ENCODE assay signal across 11 cellular contexts in genomic region chr22:36405221-36405631, GRCh38. TPM values are rescaled to one million over a fixed set of nuclear protein-coding genes. Genes with fewer than 3 reads are reported as not detected.
DNase-seq lines count a peak whose midpoint lies in the region; ATAC-seq, FAIRE-seq and TF ChIP-seq lines count a peak whose summit lies in the region.
"Had no signal": no experiment of that assay in that cellular context is flagged by ENCODE, and none has a peak within 500 bp of the region (broad histone marks: within the 10 kb centered on the region; RNA-seq: fewer than 3 reads in every experiment).

No MANE protein-coding gene starts in this region.

- in situ Hi-C loops in GM12878 (cut with MboI) (no loop called here), transverse colon (cut with MboI; ENCODE audit: low pct_ligation_motif_present in 1 of 4, low pct_unique_long_range_greater_than_20kb in 1 of 4, low sequenced_read_pairs in 3 of 4) (no loop called here)

- H3K4me1 Mint-ChIP-seq in activated naive CD4-positive, alpha-beta T cell treated with anti-CD3 and anti-CD28 coated beads, Interleukin-2, amount 50 U/mL, for 24 hours = peaks cover 48% of the 10 kb centered on the region

- TF ChIP-seq POLR2A in Peyer's patch (IDR thresholded peaks at IDR 0.05) (no peak), GM12878 (IDR thresholded peaks at IDR 0.05; ENCODE audit: low read depth, low read length) (no peak), transverse colon (IDR thresholded peaks at IDR 0.05) (no peak)

- H3K79me2 ChIP-seq in GM12878 (ENCODE audit: control insufficient read depth, insufficient read depth, low read length) = no peaks in the 10 kb centered on the region

- peak; percentile 57 for ATAC-seq in GM12878
- ATAC-seq in HG02588 (IDR thresholded peaks at IDR 0.05; ENCODE audit: unreplicated experiment) = no peak
- no peak for ATAC-seq in sciatic nerve
- ATAC-seq: foreskin keratinocyte had no signal

- SMC1A ChIA-PET in GM12878 (lab: Charles Lee; ENCODE audit: uncharacterized antibody, unreplicated experiment) = interaction anchor here (0.5 to 1.4 kb wide), 2 partner anchors 25 to 57 kb away, joined by 3 read pairs; no protein-coding TSS in a partner anchor

- H3K9me3 ChIP-seq in Peyer's patch = no peaks in the 10 kb centered on the region
- no peaks in the 10 kb centered on the region for H3K9me3 ChIP-seq in GM12878 (replicated peaks; ENCODE audit: control insufficient read depth, insufficient read depth, low read length)
- H3K9me3 ChIP-seq in transverse colon = no peaks in the 10 kb centered on the region

- DNase-seq in activated naive CD4-positive, alpha-beta T cell (lab: John Stamatoyannopoulos, UW) = no peak
- DNase-seq in Peyer's patch (peak in 1 of 3 donors; percentile 40), GM12878 (ENCODE audit: low read depth, low spot score) (no peak), transverse colon (no peak), NCI-H1436 (lab: John Stamatoyannopoulos, UW) (no peak), sciatic nerve (ENCODE audit: low spot score) (no peak)
- DNase-seq: cortex of kidney, foreskin keratinocyte had no signal

- RAD21 ChIA-PET in GM12878 (lab: Charles Lee; ENCODE audit: unreplicated experiment) = no interaction called here

- no peak for FAIRE-seq in GM12878 (lab: Jason Lieb, UNC)
- FAIRE-seq: islet of Langerhans had no signal

- H4K20me1 ChIP-seq in GM12878 (ENCODE audit: control insufficient read depth, insufficient read depth) = no peaks in the 10 kb centered on the region

- intact Hi-C loops in GM12878 (cut with micrococcal nuclease; ENCODE audit: unreplicated experiment) = no loop called here
- intact Hi-C loops in transverse colon (cut with DNase I; ENCODE audit: low total_unique reads) = no loop called here
- intact Hi-C loops in sciatic nerve (cut with DNase I) = no loop called here

- TF ChIP-seq EP300 in GM12878 (IDR thresholded peaks at IDR 0.05; ENCODE audit: borderline replicate concordance in 1 of 2, control insufficient read depth in 1 of 2, low read depth in 2 of 2, low read length in 2 of 2) (no peak), transverse colon (IDR thresholded peaks at IDR 0.05; ENCODE audit: low read depth) (no peak)

- no peaks in the 10 kb centered on the region for H3K36me3 Mint-ChIP-seq in activated naive CD4-positive, alpha-beta T cell treated with anti-CD3 and anti-CD28 coated beads, Interleukin-2, amount 50 U/mL, for 24 hours

- H3K9me3 Mint-ChIP-seq in activated naive CD4-positive, alpha-beta T cell treated with anti-CD3 and anti-CD28 coated beads, Interleukin-2, amount 50 U/mL, for 24 hours = no peaks in the 10 kb centered on the region

- no peaks in the 10 kb centered on the region for H3K36me3 ChIP-seq in Peyer's patch
- H3K36me3 ChIP-seq in GM12878 (ENCODE audit: control insufficient read depth in 2 of 2, insufficient read depth in 2 of 2, low read length in 1 of 2) = no peaks in the 10 kb centered on the region
- H3K36me3 ChIP-seq in transverse colon = no peaks in the 10 kb centered on the region

- WGBS in GM12878 (ENCODE audit: insufficient coverage, insufficient replicate concordance, low lambda C conversion rate, missing lambda C conversion rate) = 33% methylated on average over 6 of the region's 6 CpGs
- 44 to 69% methylated on average over 4 to 6 of the region's 6 CpGs for WGBS in transverse colon (ENCODE audit: low coverage in 1 of 2), 2 donors

- CTCF ChIA-PET in GM12878 (lab: Yijun Ruan, JAX) = interaction anchor here (1.0 to 1.5 kb wide), 3 partner anchors 31 to 81 kb away, joined by 4 to 5 read pairs (median 4); no protein-coding TSS in a partner anchor

- H3K4me3 ChIP-seq in Peyer's patch = no peak overlapping the region
- H3K4me3 ChIP-seq in GM12878 = no peak overlapping the region
- H3K4me3 ChIP-seq in transverse colon = no peak overlapping the region

- POLR2A ChIA-PET in GM12878 (lab: Charles Lee) = interaction anchor here (0.6 kb wide), 1 partner anchor 25 kb away, joined by 3 read pairs; no protein-coding TSS in a partner anchor

- peak overlapping the region; percentile 86 for H3K27ac Mint-ChIP-seq in activated naive CD4-positive, alpha-beta T cell treated with anti-CD3 and anti-CD28 coated beads, Interleukin-2, amount 50 U/mL, for 24 hours

- TF ChIP-seq CTCF in Peyer's patch (IDR thresholded peaks at IDR 0.05) (no peak), GM12878 (IDR thresholded peaks at IDR 0.05 in 2 of 3, conservative IDR thresholded peaks at IDR 0.05 in 1 of 3; ENCODE audit: control insufficient read depth in 2 of 3, extremely low read depth in 1 of 3, insufficient read depth in 1 of 3, low read depth in 3 of 3, low read length in 3 of 3) (no peak), transverse colon (IDR thresholded peaks at IDR 0.05) (no peak)

- no peak overlapping the region; the same call in 1 of the 2 replicates for H3K9ac ChIP-seq in GM12878 (ENCODE audit: control insufficient read depth, insufficient read depth, low read length)

- H3K27me3 ChIP-seq in Peyer's patch (no peaks in the 10 kb centered on the region), GM12878 (replicated peaks in 1 of 2; ENCODE audit: control insufficient read depth in 2 of 2, insufficient read depth in 2 of 2, low read length in 1 of 2) (no peaks in the 10 kb centered on the region), transverse colon (no peaks in the 10 kb centered on the region)
- H3K27me3 ChIP-seq: foreskin keratinocyte had no signal

- H3K4me2 ChIP-seq in GM12878 (ENCODE audit: control insufficient read depth, insufficient read depth) = peak overlapping the region; percentile 35

- no peak for TF ChIP-seq RAD21 in GM12878 (IDR thresholded peaks at IDR 0.05; ENCODE audit: insufficient read depth, low read depth, low read length)

- peak overlapping the region; percentile 77 for H2AFZ ChIP-seq in GM12878 (ENCODE audit: control insufficient read depth, low read depth, low read length)

- BruUV-seq in GM12878 (replicated peaks; lab: Mats Ljungman, UMichigan) = no TSS peak

- H3K27ac ChIP-seq in Peyer's patch = peak overlapping the region in 3 of 4 donors; percentile 25 to 76 (median 42)
- H3K27ac ChIP-seq in GM12878 (ENCODE audit: control insufficient read depth, insufficient read depth) = no peak overlapping the region
- H3K27ac ChIP-seq in transverse colon = peak overlapping the region; percentile 21 to 51 (median 38)
- H3K27ac ChIP-seq: foreskin keratinocyte had no signal

- H3K4me3 Mint-ChIP-seq in activated naive CD4-positive, alpha-beta T cell treated with anti-CD3 and anti-CD28 coated beads, Interleukin-2, amount 50 U/mL, for 24 hours = peak overlapping the region; percentile 40

- H3K4me1 ChIP-seq in Peyer's patch (peaks cover under 1 to 7% (median 2%) of the 10 kb centered on the region in 4 donors), GM12878 (ENCODE audit: control insufficient read depth, insufficient read depth, low read length) (peaks cover 12% of the 10 kb centered on the region), transverse colon (peaks cover 0 to 26% (median 7%) of the 10 kb centered on the region in 4 donors)
- H3K4me1 ChIP-seq: foreskin keratinocyte had no signal

- no peaks in the 10 kb centered on the region for H3K27me3 Mint-ChIP-seq in activated naive CD4-positive, alpha-beta T cell treated with anti-CD3 and anti-CD28 coated beads, Interleukin-2, amount 50 U/mL, for 24 hours

TF ChIP-seq in GM12878, 131 proteins besides CTCF, POLR2A, EP300 and RAD21 (continues in another document):
- TF ChIP-seq, protein P1, sequence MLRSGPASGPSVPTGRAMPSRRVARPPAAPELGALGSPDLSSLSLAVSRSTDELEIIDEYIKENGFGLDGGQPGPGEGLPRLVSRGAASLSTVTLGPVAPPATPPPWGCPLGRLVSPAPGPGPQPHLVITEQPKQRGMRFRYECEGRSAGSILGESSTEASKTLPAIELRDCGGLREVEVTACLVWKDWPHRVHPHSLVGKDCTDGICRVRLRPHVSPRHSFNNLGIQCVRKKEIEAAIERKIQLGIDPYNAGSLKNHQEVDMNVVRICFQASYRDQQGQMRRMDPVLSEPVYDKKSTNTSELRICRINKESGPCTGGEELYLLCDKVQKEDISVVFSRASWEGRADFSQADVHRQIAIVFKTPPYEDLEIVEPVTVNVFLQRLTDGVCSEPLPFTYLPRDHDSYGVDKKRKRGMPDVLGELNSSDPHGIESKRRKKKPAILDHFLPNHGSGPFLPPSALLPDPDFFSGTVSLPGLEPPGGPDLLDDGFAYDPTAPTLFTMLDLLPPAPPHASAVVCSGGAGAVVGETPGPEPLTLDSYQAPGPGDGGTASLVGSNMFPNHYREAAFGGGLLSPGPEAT (IDR thresholded peaks at IDR 0.05; ENCODE audit: low read depth) = no peak
- TF ChIP-seq IRF4 (IDR thresholded peaks at IDR 0.05; ENCODE audit: low read depth, low read length) (no peak), NR2C1 (IDR thresholded peaks at IDR 0.05) (no peak), HCFC1 (IDR thresholded peaks at IDR 0.05; ENCODE audit: low read length) (no peak), BHLHE40 (IDR thresholded peaks at IDR 0.05; ENCODE audit: borderline replicate concordance in 1 of 2, low read depth in 2 of 2, low read length in 1 of 2) (no peak), ASH2L (IDR thresholded peaks at IDR 0.05; ENCODE audit: borderline replicate concordance, low read depth) (no peak), JUNB (IDR thresholded peaks at IDR 0.05) (no peak), TCF12 (IDR thresholded peaks at IDR 0.05; ENCODE audit: low read depth, low read length) (no peak), RB1 (IDR thresholded peaks at IDR 0.05; ENCODE audit: borderline replicate concordance) (no peak)

RNA-seq across cellular contexts. Expression of gene MYH9, which starts 17.5 kb away (rescaled TPM):
- 100 to 1,000 TPM; 337 to 553 (median 433) TPM for total RNA-seq in Peyer's patch
- 209 and 215 TPM in 2 replicates for total RNA-seq in GM12878 (2013; cell fraction: nucleolus; rRNA removed)
- total RNA-seq in GM12878 (2014; rRNA removed) = 185 and 216 TPM in 2 replicates
- 82.8 and 83.1 TPM in 2 replicates for total RNA-seq in GM12878 (2014; rRNA removed; fragmentation: Illumina TruSeq; extraction: Trizol)
- total RNA-seq in GM12878 (2021) = 497 and 525 TPM in 2 replicates
- 79.9 TPM for polyA plus RNA-seq in GM12878 (2011; ENCODE audit: low read depth)
- 42.4 and 98.6 TPM in 2 replicates for polyA plus RNA-seq in GM12878 (2011; rRNA removed)
- polyA plus RNA-seq in GM12878 (2011; cell fraction: cytosol; rRNA removed) = 51.0 and 59.8 TPM in 2 replicates
- polyA plus RNA-seq in GM12878 (2011; cell fraction: nucleus; rRNA removed) = 91.7 and 127 TPM in 2 replicates
- 154 and 166 TPM in 2 replicates for polyA plus RNA-seq in GM12878 (2012)
- 123 and 125 TPM in 2 replicates for polyA plus RNA-seq in GM12878 (2014; fragmentation: Illumina TruSeq; extraction: Trizol)
- polyA plus RNA-seq in GM12878 (2014; fragmentation: Nextera tagmentation; extraction: Ambion mirVana) = 1 to 10 TPM; 5.1 to 8.1 TPM
- polyA plus RNA-seq in GM12878 (2014; rRNA removed) = 165 and 198 TPM in 2 replicates
- 100 to 1,000 TPM; 228 to 236 TPM for polyA plus RNA-seq in GM12878 (2016; fragmentation: Nextera tagmentation; extraction: Ambion mirVana)
- polyA minus RNA-seq in GM12878 (2011; rRNA and poly(A)+ RNA removed) = 168 and 298 TPM in 2 replicates
- 91.7 and 100 TPM in 2 replicates for polyA minus RNA-seq in GM12878 (2011; cell fraction: cytosol; rRNA and poly(A)+ RNA removed)
- polyA minus RNA-seq in GM12878 (2011; cell fraction: nucleus; rRNA and poly(A)+ RNA removed) = 54.6 and 83.0 TPM in 2 replicates
- 100 to 1,000 TPM; 385 to 511 (median 460) TPM for total RNA-seq in transverse colon
- 973 TPM for total RNA-seq in sciatic nerve
